In the genomic region with DNA sequence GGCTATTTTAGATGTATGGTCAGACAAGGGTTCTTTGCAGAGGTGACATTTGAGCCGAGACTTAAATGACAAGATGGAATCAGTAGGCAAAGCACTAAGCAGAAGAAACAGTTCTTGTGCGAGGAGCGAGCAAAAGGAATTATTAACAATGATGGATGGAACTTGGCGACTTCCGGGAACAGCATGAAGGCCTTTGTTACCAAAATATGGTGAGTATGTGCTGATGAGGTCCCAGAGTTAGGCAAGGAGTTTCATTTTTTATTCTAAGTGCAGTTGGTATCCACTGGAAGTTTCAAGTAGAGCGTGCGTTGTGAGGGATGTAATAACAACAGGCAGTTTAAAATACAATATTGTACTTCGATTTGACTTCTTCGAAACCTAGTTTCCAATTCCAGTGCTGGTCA, we compare ENCODE assay signal across 8 cellular contexts. TPM values are rescaled to one million over a fixed set of nuclear protein-coding genes. Genes with fewer than 3 reads are reported as not detected.
DNase-seq lines count a peak whose midpoint lies in the region; ATAC-seq and TF ChIP-seq lines count a peak whose summit lies in the region.

No MANE protein-coding gene starts in this region.

- no peaks in the 10 kb centered on the region for H3K9me3 Mint-ChIP-seq in nephron

- H3K4me3 ChIP-seq in left ventricle myocardium inferior (peak overlapping the region; percentile 88), ectodermal cell (ENCODE audit: insufficient read depth, low read depth, low read length) (peak overlapping the region; percentile 53)

- peak overlapping the region; percentile 98 to 99 (median 98) for H3K27ac Mint-ChIP-seq in nephron

- H3K9me3 ChIP-seq in left ventricle myocardium inferior (replicated peaks) (no peaks in the 10 kb centered on the region), ectodermal cell (ENCODE audit: control insufficient read depth, low read length) (no peaks in the 10 kb centered on the region)

- DNase-seq in left ventricle myocardium inferior: no peak
- DNase-seq in left cardiac atrium: no peak
- peak; percentile 86 for DNase-seq in OCI-M1 (lab: John Stamatoyannopoulos, UW)
- no peak for DNase-seq in GM13977 (ENCODE audit: low spot score)

- no peak for TF ChIP-seq CTCF in left ventricle myocardium inferior (IDR thresholded peaks at IDR 0.05; ENCODE audit: borderline replicate concordance)
- no peak for TF ChIP-seq CTCF in nephron (IDR thresholded peaks at IDR 0.05; ENCODE audit: unreplicated experiment in 3 of 3)
- TF ChIP-seq CTCF in GM13977 (IDR thresholded peaks at IDR 0.05; ENCODE audit: extremely low read depth, insufficient read depth, missing control alignments): no peak

- WGBS in ectodermal cell, 2 experiments: 7 to 12% methylated on average over 9 of the region's 9 CpGs

- intact Hi-C loops in left ventricle myocardium inferior (cut with micrococcal nuclease) (no loop called here), left cardiac atrium (cut with DNase I) (no loop called here)

- no peaks in the 10 kb centered on the region for H3K36me3 Mint-ChIP-seq in nephron (ENCODE audit: low read depth)

- H3K4me1 ChIP-seq in left ventricle myocardium inferior (peaks cover 81% of the 10 kb centered on the region), ectodermal cell (ENCODE audit: control insufficient read depth, insufficient read depth, low read length) (peaks cover 14% of the 10 kb centered on the region)

- peak overlapping the region; percentile 89 to 95 (median 93) for H3K4me3 Mint-ChIP-seq in nephron

- H3K36me3 ChIP-seq in left ventricle myocardium inferior: no peaks in the 10 kb centered on the region
- H3K36me3 ChIP-seq in ectodermal cell (ENCODE audit: control insufficient read depth, insufficient read depth, low read length): no peaks in the 10 kb centered on the region

- H3K27me3 ChIP-seq in left ventricle myocardium inferior (ENCODE audit: low read depth) (no peaks in the 10 kb centered on the region), ectodermal cell (ENCODE audit: control insufficient read depth, insufficient read depth, low read length, poor library complexity, severe bottlenecking) (peaks cover 24% of the 10 kb centered on the region)

- H3K27ac ChIP-seq in left ventricle myocardium inferior (replicated peaks) (peak overlapping the region; percentile 98), ectodermal cell (ENCODE audit: insufficient read depth, low read depth, low read length, poor library complexity, severe bottlenecking) (peak overlapping the region; percentile 90)

- no peak for ATAC-seq in left cardiac atrium
- ATAC-seq in GM21576 (IDR thresholded peaks at IDR 0.05; ENCODE audit: unreplicated experiment): no peak
- no peak for ATAC-seq in HG02571 (IDR thresholded peaks at IDR 0.05; ENCODE audit: unreplicated experiment)

- no peaks in the 10 kb centered on the region for H3K27me3 Mint-ChIP-seq in nephron (ENCODE audit: low read depth)

- in situ Hi-C loops in GM13977 (cut with MboI; ENCODE audit: low pct_unique_long_range_greater_than_20kb, low sequenced_read_pairs, unreplicated experiment): no loop called here

- peaks cover 45% of the 10 kb centered on the region for H3K4me1 Mint-ChIP-seq in nephron

RNA-seq across cellular contexts. Expression of gene LNPEP, which starts 1.6 kb away (rescaled TPM):
- total RNA-seq in left ventricle myocardium inferior: 56.8 TPM
- 10 to 100 TPM; 54.3 to 59.6 TPM for total RNA-seq in left cardiac atrium
- polyA plus RNA-seq in ectodermal cell (2013, experiment 1 of 4): 7.2 TPM
- polyA plus RNA-seq in ectodermal cell (2013, experiment 2 of 4): 7.2 TPM
- polyA plus RNA-seq in ectodermal cell (2013, experiment 3 of 4): 5.3 TPM
- polyA plus RNA-seq in ectodermal cell (2013, experiment 4 of 4): 6.2 TPM

RNA-seq across cellular contexts. Expression of gene ERAP2, which starts 58.0 kb away (rescaled TPM):
- total RNA-seq in left ventricle myocardium inferior (6.7 TPM), left cardiac atrium (1 to 10 TPM; 6.5 to 9.5 TPM)
- polyA plus RNA-seq in ectodermal cell (2013, experiment 1 of 4): not detected
- polyA plus RNA-seq in ectodermal cell (2013, experiment 2 of 4): not detected
- polyA plus RNA-seq in ectodermal cell (2013, experiment 3 of 4): 0.05 TPM
- polyA plus RNA-seq in ectodermal cell (2013, experiment 4 of 4): 0.57 TPM
